ENCODE assay signal across 8 cellular contexts in the genomic region with DNA sequence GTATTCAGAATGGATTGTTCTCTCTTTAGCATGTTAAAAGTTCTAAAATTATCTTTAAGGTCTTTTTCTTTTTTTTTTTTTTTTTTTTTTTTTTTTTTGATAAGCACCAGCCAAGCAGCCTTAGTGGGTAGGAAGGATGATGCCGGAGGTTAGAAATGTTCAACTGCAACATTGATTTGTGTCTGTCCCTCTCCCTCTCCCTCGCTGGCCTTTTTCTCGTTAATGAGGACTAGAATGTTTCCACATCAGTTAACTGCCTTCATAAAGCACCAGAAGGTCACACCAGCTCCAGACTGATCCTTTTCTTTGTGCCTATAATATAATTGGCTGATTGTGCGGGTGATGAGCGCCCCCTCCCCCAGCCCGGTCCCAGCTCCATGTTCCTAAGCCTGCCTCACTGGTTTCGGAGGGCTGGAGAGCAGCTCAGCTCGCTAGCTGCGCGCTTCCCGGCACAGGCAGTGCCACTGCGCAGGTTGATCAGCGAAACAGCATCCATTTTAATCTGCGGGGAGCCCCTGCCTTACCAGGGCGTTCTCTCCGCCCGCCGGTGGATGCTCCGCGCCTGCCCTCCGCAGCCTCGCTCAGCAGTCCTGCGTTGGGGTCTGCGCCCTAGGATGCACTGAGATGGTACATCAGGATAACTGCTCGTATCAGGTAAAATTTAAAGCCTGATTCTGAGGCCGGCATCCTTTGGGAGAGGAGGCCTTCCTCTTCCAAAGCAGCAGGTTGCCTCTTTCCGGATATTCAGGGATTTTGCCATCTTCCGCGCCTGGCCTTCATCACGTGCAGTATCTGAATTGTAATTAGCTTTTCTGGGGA. TPM values are rescaled to one million over a fixed set of nuclear protein-coding genes. Genes with fewer than 3 reads are reported as not detected.
DNase-seq lines count a peak whose midpoint lies in the region; ATAC-seq and TF ChIP-seq lines count a peak whose summit lies in the region.

Gene SCHIP1 (plus strand): TSS at position 301 of the 819 bp plus-strand sequence.

- H3K36me3 ChIP-seq in iPS-15b (ENCODE audit: control insufficient read depth, insufficient read depth, low read length) (no peaks in the 10 kb centered on the region), gastrocnemius medialis (no peaks in the 10 kb centered on the region)

- ATAC-seq in HG02763 (IDR thresholded peaks at IDR 0.05; ENCODE audit: unreplicated experiment) (peak; percentile 50), gastrocnemius medialis (no peak), HG02623 (IDR thresholded peaks at IDR 0.05; ENCODE audit: unreplicated experiment) (no peak), HG02571 (IDR thresholded peaks at IDR 0.05; ENCODE audit: unreplicated experiment) (no peak)

- peak within 1 kb of the TSS; percentile 63 for H3K4me3 ChIP-seq in iPS-15b (ENCODE audit: low read depth, low read length)
- H3K4me3 ChIP-seq in gastrocnemius medialis = peak within 1 kb of the TSS; percentile 44 to 63 (median 54)

- TF ChIP-seq CTCF in gastrocnemius medialis (IDR thresholded peaks at IDR 0.05 in 4 of 5, conservative IDR thresholded peaks at IDR 0.05 in 1 of 5) = no peak

- no peaks in the 10 kb centered on the region for H3K9me3 ChIP-seq in iPS-15b (ENCODE audit: control insufficient read depth, insufficient read depth, low read length)
- H3K9me3 ChIP-seq in gastrocnemius medialis = no peaks in the 10 kb centered on the region

- peaks cover 7% of the 10 kb centered on the region for H3K4me1 ChIP-seq in iPS-15b (ENCODE audit: control insufficient read depth, insufficient read depth, low read length)
- H3K4me1 ChIP-seq in gastrocnemius medialis = peaks cover 52 to 59% of the 10 kb centered on the region in 2 donors

- DNase-seq in DMS114 treated with DMSO at 0.1 percent for 48 hours (lab: John Stamatoyannopoulos, UW; ENCODE audit: unreplicated experiment) (peak; percentile 25), amygdala (lab: John Stamatoyannopoulos, UW) (peak in 55 of 56 donors; percentile 38 to 94 (median 82)), gastrocnemius medialis (no peak), AG08395 (ENCODE audit: low spot score) (no peak)

- peak within 1 kb of the TSS; percentile 75 to 85 (median 84) for H3K27ac ChIP-seq in gastrocnemius medialis

- TF ChIP-seq POLR2A in gastrocnemius medialis (IDR thresholded peaks at IDR 0.05) = peak in 1 of 2 donors; percentile 42

- H3K9ac ChIP-seq in iPS-15b (ENCODE audit: low read depth, low read length) = peak within 1 kb of the TSS; percentile 86

- in situ Hi-C loops in gastrocnemius medialis (cut with MboI; ENCODE audit: low sequenced_read_pairs in 4 of 4) = no loop called here

- intact Hi-C loops in gastrocnemius medialis (cut with DNase I; ENCODE audit: low total_unique reads) = no loop called here

- no peaks in the 10 kb centered on the region for H3K27me3 ChIP-seq in iPS-15b (ENCODE audit: control insufficient read depth, insufficient read depth, low read length)
- no peaks in the 10 kb centered on the region for H3K27me3 ChIP-seq in gastrocnemius medialis

RNA-seq across cellular contexts. Expression of gene SCHIP1, which starts in this region (rescaled TPM):
- 100 to 1,000 TPM in 1 of 4 donors, 10 to 100 TPM in 3; 36.8 to 325 (median 85.6) TPM for total RNA-seq in gastrocnemius medialis

Comparison
In these comparisons a context has a peak if more than half of its experiments do, and no peak if none do; other contexts are left out.
1. DNase-seq: peak in DMS114 treated with DMSO at 0.1 percent for 48 hours (single experiment) and amygdala (55 of 56); none in gastrocnemius medialis (0 of 2) and AG08395 (single experiment).